ENCODE assay signal across 17 cellular contexts in the genomic region with DNA sequence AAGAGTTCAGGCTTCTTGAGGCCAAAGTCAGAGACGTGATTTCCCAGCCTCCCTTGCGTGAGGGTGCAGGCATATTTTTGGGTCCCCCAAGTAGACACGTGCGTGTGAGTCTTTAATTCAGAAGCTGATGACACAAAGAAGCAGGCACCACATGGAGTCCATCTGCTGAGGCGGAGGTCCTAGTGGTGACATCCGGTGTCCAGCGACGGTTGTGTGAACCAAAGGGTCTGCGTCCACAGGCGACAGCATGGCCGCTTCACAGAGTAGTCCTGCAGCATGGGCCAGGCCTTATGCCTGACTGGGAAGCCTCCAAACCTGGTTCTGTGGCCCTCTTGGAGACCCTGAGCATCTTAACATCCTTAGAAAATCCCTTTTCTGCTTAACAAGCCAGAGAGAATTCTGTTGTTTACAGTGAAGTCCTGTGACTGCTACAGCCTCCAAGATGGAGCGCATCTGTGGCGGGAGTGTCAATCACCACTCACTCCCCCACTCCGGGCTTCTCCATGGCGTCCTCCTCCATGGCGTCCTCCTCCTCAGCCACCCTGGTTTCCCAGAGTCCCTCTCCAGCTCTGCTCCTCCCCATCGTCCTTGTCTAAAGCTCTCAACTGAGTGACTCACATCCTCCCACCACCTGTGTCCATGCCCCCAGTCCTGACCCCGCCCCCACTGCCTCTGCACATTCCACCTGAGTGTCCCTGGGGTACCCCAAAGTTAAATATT.
A peak's percentile ranks its signal among the peaks of the same experiment; 100 is the strongest.
DNase-seq lines count a peak whose midpoint lies in the region; ATAC-seq and TF ChIP-seq lines count a peak whose summit lies in the region.
"Had no signal": no experiment of that assay in that cellular context is flagged by ENCODE, and none has a peak within 500 bp of the region (broad histone marks: within the 10 kb centered on the region; RNA-seq: fewer than 3 reads in every experiment).

No MANE protein-coding gene starts in this region.

- H3K9me3 Mint-ChIP-seq in activated B cell treated with CpG ODN at 0.5 μM for 24 hours (no peaks in the 10 kb centered on the region), memory B cell (no peaks in the 10 kb centered on the region)
- H3K9me3 Mint-ChIP-seq in stimulated activated naive B cell treated with anti-CD40 and anti-IgM and Interleukin-4, amounts not matched to agents 10 μg/mL and 1 μg/mL and 100 μg/mL, for 72 hours, result no peaks in the 10 kb centered on the region
- H3K9me3 Mint-ChIP-seq: CD14-positive monocyte had no signal

- H3K4me1 Mint-ChIP-seq in activated B cell treated with CpG ODN at 0.5 μM for 24 hours, result peaks cover 55% of the 10 kb centered on the region
- H3K4me1 Mint-ChIP-seq in memory B cell, result peaks cover 39% of the 10 kb centered on the region
- peaks cover 66 to 96% of the 10 kb centered on the region in 2 donors for H3K4me1 Mint-ChIP-seq in stimulated activated naive B cell treated with anti-CD40 and anti-IgM and Interleukin-4, amounts not matched to agents 10 μg/mL and 1 μg/mL and 100 μg/mL, for 72 hours
- H3K4me1 Mint-ChIP-seq: CD14-positive monocyte had no signal

- POLR2A ChIA-PET in activated B cell treated with CpG ODN at 0.5 μM for 24 hours (lab: Charles Lee), result interaction anchor here (0.5 kb wide), 1 partner anchor 134 kb away, joined by 7 read pairs; a partner anchor contains a TSS

- H3K4me3 Mint-ChIP-seq in activated B cell treated with CpG ODN at 0.5 μM for 24 hours (no peak overlapping the region), memory B cell (no peak overlapping the region)
- H3K4me3 Mint-ChIP-seq in stimulated activated naive B cell treated with anti-CD40 and anti-IgM and Interleukin-4, amounts not matched to agents 10 μg/mL and 1 μg/mL and 100 μg/mL, for 72 hours, result peak overlapping the region in 1 of 2 donors; percentile 13
- H3K4me3 Mint-ChIP-seq: CD14-positive monocyte had no signal

- intact Hi-C loops in activated B cell treated with CpG ODN at 0.5 μM for 24 hours (cut with micrococcal nuclease), result no loop called here

- peak overlapping the region; percentile 70 for H3K27ac Mint-ChIP-seq in activated B cell treated with CpG ODN at 0.5 μM for 24 hours
- H3K27ac Mint-ChIP-seq in memory B cell, result peak overlapping the region; percentile 85
- H3K27ac Mint-ChIP-seq in stimulated activated naive B cell treated with anti-CD40 and anti-IgM and Interleukin-4, amounts not matched to agents 10 μg/mL and 1 μg/mL and 100 μg/mL, for 72 hours, result peak overlapping the region; percentile 93

- H3K27me3 Mint-ChIP-seq in activated B cell treated with CpG ODN at 0.5 μM for 24 hours (no peaks in the 10 kb centered on the region), memory B cell (no peaks in the 10 kb centered on the region)
- no peaks in the 10 kb centered on the region for H3K27me3 Mint-ChIP-seq in stimulated activated naive B cell treated with anti-CD40 and anti-IgM and Interleukin-4, amounts not matched to agents 10 μg/mL and 1 μg/mL and 100 μg/mL, for 72 hours

- H3K36me3 Mint-ChIP-seq in activated B cell treated with CpG ODN at 0.5 μM for 24 hours (ENCODE audit: low read depth), result peaks cover 96% of the 10 kb centered on the region
- peaks cover 36% of the 10 kb centered on the region for H3K36me3 Mint-ChIP-seq in memory B cell
- H3K36me3 Mint-ChIP-seq in stimulated activated naive B cell treated with anti-CD40 and anti-IgM and Interleukin-4, amounts not matched to agents 10 μg/mL and 1 μg/mL and 100 μg/mL, for 72 hours, result peaks cover 55 to 82% of the 10 kb centered on the region in 2 donors
- H3K36me3 Mint-ChIP-seq: CD14-positive monocyte had no signal

- peak; percentile 50 for DNase-seq in DMS53 (lab: John Stamatoyannopoulos, UW)
- DNase-seq in DMS53 treated with DMSO at 0.1 percent for 48 hours (lab: John Stamatoyannopoulos, UW; ENCODE audit: unreplicated experiment), result no peak
- DNase-seq in activated B cell treated with CpG ODN at 0.5 μM for 24 hours, result no peak
- no peak for DNase-seq in memory B cell (ENCODE audit: low spot score in 2 of 2)
- DNase-seq in stimulated activated naive B cell treated with anti-CD40 and anti-IgM and Interleukin-4, amounts not matched to agents 10 μg/mL and 1 μg/mL and 100 μg/mL, for 72 hours, result no peak
- no peak for DNase-seq in H4 (ENCODE audit: low spot score)
- DNase-seq in activated T-cell treated with anti-CD3 and anti-CD28 coated beads, Interleukin-2, amount 50 U/mL, for 1 hour, result no peak
- DNase-seq: AML-193, DND-41, HCEC 1CT, NCI-H187, NCI-H2107, NCI-H2227 treated with DMSO at 0.1 percent for 48 hours, NCI-H524, PC-9 had no signal

- CTCF ChIA-PET in activated B cell treated with CpG ODN at 0.5 μM for 24 hours (lab: Charles Lee), result no interaction called here

- ATAC-seq in activated B cell treated with CpG ODN at 0.5 μM for 24 hours (ENCODE audit: low read depth), result no peak
- no peak for ATAC-seq in memory B cell (ENCODE audit: low read depth)
- no peak for ATAC-seq in stimulated activated naive B cell treated with anti-CD40 and anti-IgM and Interleukin-4, amounts not matched to agents 10 μg/mL and 1 μg/mL and 100 μg/mL, for 72 hours (replicated peaks)
- ATAC-seq in HG02973 (IDR thresholded peaks at IDR 0.05; ENCODE audit: unreplicated experiment), result no peak

- TF ChIP-seq CTCF in activated B cell treated with CpG ODN at 0.5 μM for 24 hours (IDR thresholded peaks at IDR 0.05), result no peak
